Comparison of ENCODE assay signal across 8 cellular contexts in the genomic region with DNA sequence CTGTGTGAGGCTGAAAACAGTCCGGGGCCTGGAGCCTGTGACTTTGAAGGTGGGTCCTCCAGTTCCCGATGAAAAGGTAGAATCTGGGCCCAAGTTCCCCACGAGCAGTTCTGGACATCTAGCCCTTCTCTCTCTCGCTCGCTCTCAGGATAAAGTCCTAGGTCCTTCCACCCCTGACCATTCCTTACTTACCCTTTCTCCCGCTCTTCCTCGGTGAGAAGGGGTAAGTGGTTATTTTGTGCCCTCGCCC. TPM values are rescaled to one million over a fixed set of nuclear protein-coding genes. Genes with fewer than 3 reads are reported as not detected.
DNase-seq lines count a peak whose midpoint lies in the region; ATAC-seq and TF ChIP-seq lines count a peak whose summit lies in the region.

No MANE protein-coding gene starts in this region.

- TF ChIP-seq CTCF in GM12875 (IDR thresholded peaks at IDR 0.05; ENCODE audit: borderline replicate concordance, insufficient read depth, low read depth, low read length), result no peak
- no peak for TF ChIP-seq CTCF in esophagus squamous epithelium (IDR thresholded peaks at IDR 0.05)
- TF ChIP-seq CTCF in psoas muscle (IDR thresholded peaks at IDR 0.05), result no peak

- H3K4me3 ChIP-seq in GM12875 (ENCODE audit: low read depth, low read length) (peak overlapping the region; percentile 73), SJCRH30 (peak overlapping the region; percentile 90), esophagus squamous epithelium (peak overlapping the region; percentile 62 to 85 (median 82)), psoas muscle (peak overlapping the region; percentile 93)

- H3K36me3 ChIP-seq in SJCRH30, result no peaks in the 10 kb centered on the region
- peaks cover 0 to 17% (median 0%) of the 10 kb centered on the region in 3 donors for H3K36me3 ChIP-seq in esophagus squamous epithelium
- H3K36me3 ChIP-seq in psoas muscle (ENCODE audit: insufficient read depth in 1 of 2, low read depth in 1 of 2), result peaks cover 0 to 22% of the 10 kb centered on the region in 2 donors

- intact Hi-C loops in esophagus squamous epithelium (cut with DNase I), result no loop called here
- intact Hi-C loops in psoas muscle (cut with DNase I), result loop anchor here in 1 of 2 donors (5.0 kb wide), 1 partner anchor 469 kb away; the partner anchor contains the start of gene LRRN3

- peak; percentile 2 to 19 (median 6) for ATAC-seq in psoas muscle

- WGBS in esophagus squamous epithelium, 2 donors, result 6 to 19% methylated on average over 8 of the region's 8 CpGs
- 7 to 12% (median 8%) methylated on average over 8 of the region's 8 CpGs for WGBS in psoas muscle, 3 donors

- DNase-seq in SJCRH30 (no peak), esophagus squamous epithelium (lab: John Stamatoyannopoulos, UW) (no peak), psoas muscle (no peak), amniotic stem cell (lab: John Stamatoyannopoulos, UW) (no peak), MV-4-11 (lab: John Stamatoyannopoulos, UW) (no peak), NCI-H1048 (lab: John Stamatoyannopoulos, UW) (no peak), DMS153 (lab: John Stamatoyannopoulos, UW) (no peak)

- no peaks in the 10 kb centered on the region for H3K27me3 ChIP-seq in SJCRH30
- no peaks in the 10 kb centered on the region for H3K27me3 ChIP-seq in esophagus squamous epithelium
- no peaks in the 10 kb centered on the region for H3K27me3 ChIP-seq in psoas muscle (ENCODE audit: insufficient read depth in 3 of 3, low read length in 2 of 3)

- H3K9me3 ChIP-seq in SJCRH30 (replicated peaks) (no peaks in the 10 kb centered on the region), esophagus squamous epithelium (no peaks in the 10 kb centered on the region), psoas muscle (no peaks in the 10 kb centered on the region)

- peaks cover 6% of the 10 kb centered on the region for H3K4me1 ChIP-seq in SJCRH30
- peaks cover 7 to 29% (median 10%) of the 10 kb centered on the region in 3 donors for H3K4me1 ChIP-seq in esophagus squamous epithelium
- H3K4me1 ChIP-seq in psoas muscle, result peaks cover 5% of the 10 kb centered on the region

- TF ChIP-seq POLR2A in esophagus squamous epithelium (IDR thresholded peaks at IDR 0.05), result no peak

- H3K27ac ChIP-seq in SJCRH30 (peak overlapping the region; percentile 87), esophagus squamous epithelium (peak overlapping the region; percentile 82 to 92 (median 90)), psoas muscle (peak overlapping the region; percentile 96)

RNA-seq across cellular contexts. Expression of gene IMMP2L, which starts 0.7 kb away (rescaled TPM):
- 12.8 and 15.1 TPM in 2 replicates for total RNA-seq in SJCRH30 (2014; rRNA removed; shearing (Covaris generic))
- total RNA-seq in esophagus squamous epithelium (10 to 100 TPM in 1 of 4 donors, 1 to 10 TPM in 3; 1.6 to 21.7 (median 5.4) TPM), psoas muscle (10 to 100 TPM; 19.2 to 43.0 (median 30.2) TPM)
- polyA plus RNA-seq in psoas muscle, result 10 to 100 TPM in 2 of 3 donors, 1 to 10 TPM in 1; 9.3 to 14.9 (median 11.5) TPM
